ENCODE assay signal across 21 cellular contexts in the genomic region with DNA sequence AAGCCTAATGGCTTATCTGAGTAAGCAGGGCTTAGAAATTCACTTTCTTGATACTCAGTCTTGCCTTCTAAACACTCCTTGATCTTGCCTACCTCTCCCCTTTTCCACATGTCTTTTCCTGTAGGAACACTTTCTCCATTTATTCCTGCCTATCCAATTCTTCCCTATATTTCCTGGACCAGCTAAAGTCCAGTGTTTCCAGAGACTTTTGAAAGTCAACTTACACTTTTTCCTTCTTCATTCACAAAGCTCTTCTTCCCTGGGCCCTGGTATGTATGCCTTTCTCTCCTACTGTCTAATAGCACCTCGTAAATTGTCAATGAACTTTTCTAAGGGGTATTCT. TPM values are rescaled to one million over a fixed set of nuclear protein-coding genes. Genes with fewer than 3 reads are reported as not detected.
DNase-seq lines count a peak whose midpoint lies in the region; ATAC-seq and TF ChIP-seq lines count a peak whose summit lies in the region.
"Had no signal": no experiment of that assay in that cellular context is flagged by ENCODE, and none has a peak within 500 bp of the region (broad histone marks: within the 10 kb centered on the region; RNA-seq: fewer than 3 reads in every experiment).

No MANE protein-coding gene starts in this region.

- no peak overlapping the region for H3K4me3 ChIP-seq in foreskin fibroblast (ENCODE audit: low read depth in 1 of 2, low read length in 2 of 2)
- H3K4me3 ChIP-seq: A549, Peyer's patch had no signal

- no peak for DNase-seq in activated naive CD8-positive, alpha-beta T cell treated with anti-CD3 and anti-CD28 coated beads, Interleukin-2, amount 10 ng/mL, durations not matched to agents 7 days and 5 days
- DNase-seq in activated naive CD8-positive, alpha-beta T cell treated with anti-CD3 and anti-CD28 coated beads for 36 hours = no peak
- DNase-seq in activated B cell treated with CpG ODN at 0.5 μM for 24 hours = no peak
- DNase-seq in memory B cell (ENCODE audit: low spot score in 2 of 2) = no peak
- DNase-seq in kidney tubule cell (ENCODE audit: low spot score) = no peak
- no peak for DNase-seq in A172 (ENCODE audit: low spot score)
- DNase-seq in foreskin fibroblast = no peak
- DNase-seq in activated CD4-positive, alpha-beta memory T cell treated with anti-CD3 and anti-CD28 coated beads, Interleukin-2, amount 10 ng/mL, durations not matched to agents 7 days and 5 days = no peak
- DNase-seq: CD4-positive, CD25-positive, alpha-beta regulatory T cell; DND-41; HFFc6; NCI-H1105 treated with DMSO at 0.1 percent for 48 hours; NCI-H1930; NCI-H2171; NCI-H82; Peyer's patch; Right ventricle myocardium superior had no signal

- ATAC-seq in activated naive CD8-positive, alpha-beta T cell treated with anti-CD3 and anti-CD28 coated beads, Interleukin-2, amount 10 ng/mL, durations not matched to agents 7 days and 5 days (ENCODE audit: low read depth) = no peak
- no peak for ATAC-seq in activated B cell treated with CpG ODN at 0.5 μM for 24 hours (ENCODE audit: low read depth)
- ATAC-seq in memory B cell (ENCODE audit: low read depth) = no peak
- ATAC-seq: A549 had no signal

- POLR2A ChIA-PET in activated naive CD8-positive, alpha-beta T cell treated with anti-CD3 and anti-CD28 coated beads, Interleukin-2, amount 10 ng/mL, durations not matched to agents 7 days and 5 days (lab: Charles Lee) = no interaction called here
- POLR2A ChIA-PET in activated B cell treated with CpG ODN at 0.5 μM for 24 hours (lab: Charles Lee) = interaction anchor here (0.7 to 1.9 kb wide), 2 partner anchors 10 to 14 kb away, joined by 3 to 8 read pairs; no protein-coding TSS in a partner anchor
- POLR2A ChIA-PET in activated CD4-positive, alpha-beta memory T cell treated with anti-CD3 and anti-CD28 coated beads, Interleukin-2, amount 10 ng/mL, durations not matched to agents 7 days and 5 days (lab: Charles Lee) = no interaction called here

- intact Hi-C loops in activated B cell treated with CpG ODN at 0.5 μM for 24 hours (cut with micrococcal nuclease) = loop anchor here (5.0 to 10.0 kb wide), 3 partner anchors 322 to 424 kb away; a partner anchor contains a TSS

- CTCF ChIA-PET in activated B cell treated with CpG ODN at 0.5 μM for 24 hours (lab: Charles Lee) = interaction anchor here (0.7 kb wide), 1 partner anchor 90 kb away, joined by 3 read pairs; no protein-coding TSS in a partner anchor
- CTCF ChIA-PET in activated CD4-positive, alpha-beta memory T cell treated with anti-CD3 and anti-CD28 coated beads, Interleukin-2, amount 10 ng/mL, durations not matched to agents 7 days and 5 days (lab: Charles Lee) = no interaction called here

- TF ChIP-seq CTCF in activated B cell treated with CpG ODN at 0.5 μM for 24 hours (IDR thresholded peaks at IDR 0.05) (no peak), foreskin fibroblast (IDR thresholded peaks at IDR 0.05; ENCODE audit: low read depth, low read length) (no peak)

- peaks cover 39% of the 10 kb centered on the region for H3K36me3 Mint-ChIP-seq in activated naive CD8-positive, alpha-beta T cell treated with anti-CD3 and anti-CD28 coated beads, Interleukin-2, amount 10 ng/mL, durations not matched to agents 7 days and 5 days
- peaks cover 5% of the 10 kb centered on the region for H3K36me3 Mint-ChIP-seq in activated naive CD8-positive, alpha-beta T cell treated with anti-CD3 and anti-CD28 coated beads for 36 hours
- H3K36me3 Mint-ChIP-seq in activated B cell treated with CpG ODN at 0.5 μM for 24 hours (ENCODE audit: low read depth) (peaks cover 12% of the 10 kb centered on the region), memory B cell (peaks cover 15% of the 10 kb centered on the region)
- peaks cover 37% of the 10 kb centered on the region for H3K36me3 Mint-ChIP-seq in activated CD4-positive, alpha-beta memory T cell treated with anti-CD3 and anti-CD28 coated beads, Interleukin-2, amount 10 ng/mL, durations not matched to agents 7 days and 5 days (ENCODE audit: low read depth)
- H3K36me3 Mint-ChIP-seq: CD4-positive, CD25-positive, alpha-beta regulatory T cell had no signal

- no peaks in the 10 kb centered on the region for H3K9me3 Mint-ChIP-seq in activated naive CD8-positive, alpha-beta T cell treated with anti-CD3 and anti-CD28 coated beads, Interleukin-2, amount 10 ng/mL, durations not matched to agents 7 days and 5 days
- H3K9me3 Mint-ChIP-seq in activated naive CD8-positive, alpha-beta T cell treated with anti-CD3 and anti-CD28 coated beads for 36 hours = no peaks in the 10 kb centered on the region
- H3K9me3 Mint-ChIP-seq in activated B cell treated with CpG ODN at 0.5 μM for 24 hours (no peaks in the 10 kb centered on the region), memory B cell (no peaks in the 10 kb centered on the region)
- no peaks in the 10 kb centered on the region for H3K9me3 Mint-ChIP-seq in activated CD4-positive, alpha-beta memory T cell treated with anti-CD3 and anti-CD28 coated beads, Interleukin-2, amount 10 ng/mL, durations not matched to agents 7 days and 5 days
- H3K9me3 Mint-ChIP-seq: HFFc6 had no signal

- no peak overlapping the region for H3K27ac Mint-ChIP-seq in activated naive CD8-positive, alpha-beta T cell treated with anti-CD3 and anti-CD28 coated beads, Interleukin-2, amount 10 ng/mL, durations not matched to agents 7 days and 5 days
- no peak overlapping the region for H3K27ac Mint-ChIP-seq in activated naive CD8-positive, alpha-beta T cell treated with anti-CD3 and anti-CD28 coated beads for 36 hours
- peak overlapping the region; percentile 93 for H3K27ac Mint-ChIP-seq in activated B cell treated with CpG ODN at 0.5 μM for 24 hours
- H3K27ac Mint-ChIP-seq in memory B cell = peak overlapping the region; percentile 93
- H3K27ac Mint-ChIP-seq in activated CD4-positive, alpha-beta memory T cell treated with anti-CD3 and anti-CD28 coated beads, Interleukin-2, amount 10 ng/mL, durations not matched to agents 7 days and 5 days = no peak overlapping the region
- H3K27ac Mint-ChIP-seq: CD4-positive, CD25-positive, alpha-beta regulatory T cell; HFFc6 had no signal

- peaks cover 53% of the 10 kb centered on the region for H3K4me1 Mint-ChIP-seq in activated naive CD8-positive, alpha-beta T cell treated with anti-CD3 and anti-CD28 coated beads, Interleukin-2, amount 10 ng/mL, durations not matched to agents 7 days and 5 days
- peaks cover 47% of the 10 kb centered on the region for H3K4me1 Mint-ChIP-seq in activated naive CD8-positive, alpha-beta T cell treated with anti-CD3 and anti-CD28 coated beads for 36 hours
- H3K4me1 Mint-ChIP-seq in activated B cell treated with CpG ODN at 0.5 μM for 24 hours = peaks cover 97% of the 10 kb centered on the region
- peaks cover 48% of the 10 kb centered on the region for H3K4me1 Mint-ChIP-seq in memory B cell
- H3K4me1 Mint-ChIP-seq in activated CD4-positive, alpha-beta memory T cell treated with anti-CD3 and anti-CD28 coated beads, Interleukin-2, amount 10 ng/mL, durations not matched to agents 7 days and 5 days = peaks cover 76% of the 10 kb centered on the region

- H3K27me3 Mint-ChIP-seq in activated naive CD8-positive, alpha-beta T cell treated with anti-CD3 and anti-CD28 coated beads, Interleukin-2, amount 10 ng/mL, durations not matched to agents 7 days and 5 days = no peaks in the 10 kb centered on the region
- H3K27me3 Mint-ChIP-seq in activated naive CD8-positive, alpha-beta T cell treated with anti-CD3 and anti-CD28 coated beads for 36 hours = no peaks in the 10 kb centered on the region
- H3K27me3 Mint-ChIP-seq in activated B cell treated with CpG ODN at 0.5 μM for 24 hours (no peaks in the 10 kb centered on the region), memory B cell (no peaks in the 10 kb centered on the region)
- H3K27me3 Mint-ChIP-seq in activated CD4-positive, alpha-beta memory T cell treated with anti-CD3 and anti-CD28 coated beads, Interleukin-2, amount 10 ng/mL, durations not matched to agents 7 days and 5 days = no peaks in the 10 kb centered on the region
- H3K27me3 Mint-ChIP-seq: CD4-positive, CD25-positive, alpha-beta regulatory T cell had no signal

- H3K4me3 Mint-ChIP-seq in activated naive CD8-positive, alpha-beta T cell treated with anti-CD3 and anti-CD28 coated beads, Interleukin-2, amount 10 ng/mL, durations not matched to agents 7 days and 5 days = peak overlapping the region; percentile 48
- no peak overlapping the region for H3K4me3 Mint-ChIP-seq in activated naive CD8-positive, alpha-beta T cell treated with anti-CD3 and anti-CD28 coated beads for 36 hours
- H3K4me3 Mint-ChIP-seq in activated B cell treated with CpG ODN at 0.5 μM for 24 hours (peak overlapping the region; percentile 65), memory B cell (peak overlapping the region; percentile 40)
- no peak overlapping the region for H3K4me3 Mint-ChIP-seq in activated CD4-positive, alpha-beta memory T cell treated with anti-CD3 and anti-CD28 coated beads, Interleukin-2, amount 10 ng/mL, durations not matched to agents 7 days and 5 days
- H3K4me3 Mint-ChIP-seq: CD4-positive, CD25-positive, alpha-beta regulatory T cell; HFFc6 had no signal

RNA-seq across cellular contexts. Expression of a gene that starts 20.6 kb away (rescaled TPM):
- total RNA-seq in activated naive CD8-positive, alpha-beta T cell treated with anti-CD3 and anti-CD28 coated beads, Interleukin-2, amount 10 ng/mL, durations not matched to agents 7 days and 5 days = under 1 TPM; 0.30 to 0.48 TPM
- not detected for total RNA-seq in activated naive CD8-positive, alpha-beta T cell treated with anti-CD3 and anti-CD28 coated beads for 36 hours
- not detected in 2 replicates for total RNA-seq in activated B cell treated with CpG ODN at 0.5 μM for 24 hours
- not detected in 2 replicates for total RNA-seq in A172 (2014; rRNA removed; shearing (Covaris generic))
- not detected for total RNA-seq in activated CD4-positive, alpha-beta memory T cell treated with anti-CD3 and anti-CD28 coated beads, Interleukin-2, amount 10 ng/mL, durations not matched to agents 7 days and 5 days
- total RNA-seq: CD4-positive, CD25-positive, alpha-beta regulatory T cell; H1; HFFc6; MCF 10A; NCI-H460 had no signal

Comparison
In these comparisons a context has a peak if more than half of its experiments do, and no peak if none do; other contexts are left out.
1. H3K4me3 Mint-ChIP-seq: peak in activated naive CD8-positive, alpha-beta T cell treated with anti-CD3 and anti-CD28 coated beads, Interleukin-2, amount 10 ng/mL, durations not matched to agents 7 days and 5 days (single experiment), activated B cell treated with CpG ODN at 0.5 μM for 24 hours (single experiment) and memory B cell (single experiment); none in activated naive CD8-positive, alpha-beta T cell treated with anti-CD3 and anti-CD28 coated beads for 36 hours (single experiment) and activated CD4-positive, alpha-beta memory T cell treated with anti-CD3 and anti-CD28 coated beads, Interleukin-2, amount 10 ng/mL, durations not matched to agents 7 days and 5 days (single experiment).
2. H3K27ac Mint-ChIP-seq: peak in activated B cell treated with CpG ODN at 0.5 μM for 24 hours (single experiment) and memory B cell (single experiment); none in activated naive CD8-positive, alpha-beta T cell treated with anti-CD3 and anti-CD28 coated beads, Interleukin-2, amount 10 ng/mL, durations not matched to agents 7 days and 5 days (single experiment), activated naive CD8-positive, alpha-beta T cell treated with anti-CD3 and anti-CD28 coated beads for 36 hours (single experiment) and activated CD4-positive, alpha-beta memory T cell treated with anti-CD3 and anti-CD28 coated beads, Interleukin-2, amount 10 ng/mL, durations not matched to agents 7 days and 5 days (single experiment).